2 cellular contexts compared by ENCODE assay signal in the genomic region with DNA sequence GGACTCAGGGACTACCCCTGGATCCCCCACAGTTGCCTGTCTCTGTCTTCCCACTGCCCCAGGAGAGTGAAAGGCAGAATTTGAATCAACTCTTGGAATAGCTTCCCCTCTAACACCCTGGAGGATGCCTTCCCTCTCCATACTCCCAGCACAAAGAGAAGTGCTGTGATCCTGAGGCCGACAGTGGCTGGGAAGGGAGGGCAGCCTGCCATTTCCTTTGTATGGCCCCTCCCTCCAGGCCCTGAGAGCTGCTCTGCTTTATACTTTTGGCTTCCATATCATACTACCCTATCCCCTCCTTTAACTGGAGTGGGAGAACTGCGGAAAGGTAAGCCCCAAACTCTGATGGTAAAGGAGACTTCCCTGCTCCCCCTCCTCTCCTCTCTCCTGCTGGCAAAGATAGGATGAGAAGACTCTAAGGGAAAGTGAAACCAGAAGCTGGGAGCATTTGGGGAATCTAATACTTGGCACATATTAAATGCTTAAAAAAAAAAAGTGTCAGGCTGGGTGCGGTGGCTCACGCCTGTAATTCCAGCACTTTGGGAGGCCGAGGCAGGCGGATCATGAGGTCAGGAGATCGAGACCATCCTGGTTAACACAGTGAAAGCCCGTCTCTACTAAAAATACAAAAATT.
TF ChIP-seq lines count a peak whose summit lies in the region.

No MANE protein-coding gene starts in this region.

TF ChIP-seq in GM23338, 12 proteins besides CTCF, POLR2A, EP300 and RAD21:
- TF ChIP-seq EZH2phosphoT487 (IDR thresholded peaks at IDR 0.05; ENCODE audit: unreplicated experiment) (no peak), STAT1 (IDR thresholded peaks at IDR 0.05; ENCODE audit: unreplicated experiment) (no peak), ZNF331 (CRISPR knock-in tag; IDR thresholded peaks at IDR 0.05; ENCODE audit: low read depth) (no peak), ZNF462 (CRISPR knock-in tag; IDR thresholded peaks at IDR 0.05) (no peak), POLR2AphosphoS5 (IDR thresholded peaks at IDR 0.05; ENCODE audit: low read depth) (no peak), JUNB (IDR thresholded peaks at IDR 0.05; ENCODE audit: unreplicated experiment) (no peak)
- TF ChIP-seq, protein P1, sequence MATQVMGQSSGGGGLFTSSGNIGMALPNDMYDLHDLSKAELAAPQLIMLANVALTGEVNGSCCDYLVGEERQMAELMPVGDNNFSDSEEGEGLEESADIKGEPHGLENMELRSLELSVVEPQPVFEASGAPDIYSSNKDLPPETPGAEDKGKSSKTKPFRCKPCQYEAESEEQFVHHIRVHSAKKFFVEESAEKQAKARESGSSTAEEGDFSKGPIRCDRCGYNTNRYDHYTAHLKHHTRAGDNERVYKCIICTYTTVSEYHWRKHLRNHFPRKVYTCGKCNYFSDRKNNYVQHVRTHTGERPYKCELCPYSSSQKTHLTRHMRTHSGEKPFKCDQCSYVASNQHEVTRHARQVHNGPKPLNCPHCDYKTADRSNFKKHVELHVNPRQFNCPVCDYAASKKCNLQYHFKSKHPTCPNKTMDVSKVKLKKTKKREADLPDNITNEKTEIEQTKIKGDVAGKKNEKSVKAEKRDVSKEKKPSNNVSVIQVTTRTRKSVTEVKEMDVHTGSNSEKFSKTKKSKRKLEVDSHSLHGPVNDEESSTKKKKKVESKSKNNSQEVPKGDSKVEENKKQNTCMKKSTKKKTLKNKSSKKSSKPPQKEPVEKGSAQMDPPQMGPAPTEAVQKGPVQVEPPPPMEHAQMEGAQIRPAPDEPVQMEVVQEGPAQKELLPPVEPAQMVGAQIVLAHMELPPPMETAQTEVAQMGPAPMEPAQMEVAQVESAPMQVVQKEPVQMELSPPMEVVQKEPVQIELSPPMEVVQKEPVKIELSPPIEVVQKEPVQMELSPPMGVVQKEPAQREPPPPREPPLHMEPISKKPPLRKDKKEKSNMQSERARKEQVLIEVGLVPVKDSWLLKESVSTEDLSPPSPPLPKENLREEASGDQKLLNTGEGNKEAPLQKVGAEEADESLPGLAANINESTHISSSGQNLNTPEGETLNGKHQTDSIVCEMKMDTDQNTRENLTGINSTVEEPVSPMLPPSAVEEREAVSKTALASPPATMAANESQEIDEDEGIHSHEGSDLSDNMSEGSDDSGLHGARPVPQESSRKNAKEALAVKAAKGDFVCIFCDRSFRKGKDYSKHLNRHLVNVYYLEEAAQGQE (IDR thresholded peaks at IDR 0.05; ENCODE audit: unreplicated experiment), result no peak

TF ChIP-seq in K562, 482 proteins besides CTCF, POLR2A, EP300 and RAD21:
- TF ChIP-seq ETV6 (IDR thresholded peaks at IDR 0.05; ENCODE audit: borderline replicate concordance in 1 of 2, low read depth in 2 of 2, low read length in 1 of 2), result no peak
- TF ChIP-seq ETV6 (CRISPR knock-in tag; IDR thresholded peaks at IDR 0.05; ENCODE audit: borderline replicate concordance), result no peak
- no peak for TF ChIP-seq ZNF217 (CRISPR knock-in tag; IDR thresholded peaks at IDR 0.05)
- TF ChIP-seq RCOR1 (IDR thresholded peaks at IDR 0.05; ENCODE audit: borderline replicate concordance in 1 of 2, low read depth in 2 of 2, low read length in 2 of 2), result no peak
- no peak for TF ChIP-seq ZKSCAN1 (IDR thresholded peaks at IDR 0.05; ENCODE audit: low read depth, low read length)
- no peak for TF ChIP-seq RNF219 (CRISPR knock-in tag; IDR thresholded peaks at IDR 0.05)
- no peak for TF ChIP-seq NFE2 (IDR thresholded peaks at IDR 0.05; ENCODE audit: low read depth)
- TF ChIP-seq STAG1 (CRISPR knock-in tag; IDR thresholded peaks at IDR 0.05; ENCODE audit: borderline replicate concordance), result no peak
- TF ChIP-seq JUN (IDR thresholded peaks at IDR 0.05; ENCODE audit: borderline replicate concordance, low read depth, low read length), result no peak
- no peak for TF ChIP-seq JUN (CRISPR knock-in tag; IDR thresholded peaks at IDR 0.05; ENCODE audit: borderline replicate concordance)
- no peak for TF ChIP-seq JUNB (CRISPR knock-in tag; conservative IDR thresholded peaks at IDR 0.05)
